ENCODE assay signal across 33 cellular contexts in genomic region chr12:24361860-24362581, GRCh38.
DNase-seq lines count a peak whose midpoint lies in the region; ATAC-seq and TF ChIP-seq lines count a peak whose summit lies in the region.
"Had no signal": no experiment of that assay in that cellular context is flagged by ENCODE, and none has a peak within 500 bp of the region (broad histone marks: within the 10 kb centered on the region; RNA-seq: fewer than 3 reads in every experiment).

No MANE protein-coding gene starts in this region.

- no peak overlapping the region for H3K4me2 ChIP-seq in IMR-90 (ENCODE audit: low read depth, low read length)

- no peaks in the 10 kb centered on the region for H3K36me3 Mint-ChIP-seq in neural crest cell (ENCODE audit: low read depth)
- H3K36me3 Mint-ChIP-seq: CD8-positive, alpha-beta memory T cell; mesothelial cell of epicardium; naive B cell had no signal

- H3K9me1 ChIP-seq in IMR-90 (ENCODE audit: insufficient read depth, low read length) = peaks cover 5% of the 10 kb centered on the region

- H4K20me1 ChIP-seq in IMR-90 (ENCODE audit: insufficient read depth, low read length) = no peaks in the 10 kb centered on the region

- H3K27me3 ChIP-seq in IMR-90 (ENCODE audit: control insufficient read depth, insufficient read depth, low read length) = no peaks in the 10 kb centered on the region
- H3K27me3 ChIP-seq in Peyer's patch = no peaks in the 10 kb centered on the region
- H3K27me3 ChIP-seq in gastrocnemius medialis = no peaks in the 10 kb centered on the region
- H3K27me3 ChIP-seq: BE2C, esophagus squamous epithelium, foreskin keratinocyte, MG63, spleen, tibial nerve had no signal

- in situ Hi-C loops in IMR-90 (cut with MboI; ENCODE audit: low sequenced_read_pairs) (no loop called here), gastrocnemius medialis (cut with MboI; ENCODE audit: low sequenced_read_pairs in 4 of 4) (loop anchor here in 1 of 4 donors (10.0 kb wide), 1 partner anchor 233 kb away; no protein-coding TSS in a partner anchor)

- intact Hi-C loops in IMR-90 (cut with micrococcal nuclease) = loop anchor here (5.0 kb wide), 3 partner anchors 200 to 415 kb away; no protein-coding TSS in a partner anchor
- intact Hi-C loops in gastrocnemius medialis (cut with DNase I; ENCODE audit: low total_unique reads) = no loop called here

- peak overlapping the region; percentile 7; the same call in 1 of the 2 replicates for H4K5ac ChIP-seq in IMR-90 (ENCODE audit: low read depth, low read length)

- no peaks in the 10 kb centered on the region for H3K27me3 Mint-ChIP-seq in neural crest cell (ENCODE audit: low read depth)
- H3K27me3 Mint-ChIP-seq: activated CD4-positive, alpha-beta memory T cell treated with anti-CD3 and anti-CD28 coated beads, Interleukin-2, amount 10 ng/mL, durations not matched to agents 7 days and 5 days; naive B cell had no signal

- H2AK5ac ChIP-seq in IMR-90 (ENCODE audit: low read depth, low read length) = peak overlapping the region; percentile 47; the same call in 1 of the 2 replicates

- no peaks in the 10 kb centered on the region for H3K36me3 ChIP-seq in IMR-90 (ENCODE audit: control insufficient read depth, insufficient read depth, low read length)
- H3K36me3 ChIP-seq in Peyer's patch = no peaks in the 10 kb centered on the region
- no peaks in the 10 kb centered on the region for H3K36me3 ChIP-seq in gastrocnemius medialis
- H3K36me3 ChIP-seq: BE2C, esophagus squamous epithelium, MG63, spleen, tibial nerve had no signal

- no peak for TF ChIP-seq CTCF in IMR-90 (conservative IDR thresholded peaks at IDR 0.05; ENCODE audit: low read depth, low read length)
- no peak for TF ChIP-seq CTCF in neural crest cell (conservative IDR thresholded peaks at IDR 0.05)
- no peak for TF ChIP-seq CTCF in Peyer's patch (IDR thresholded peaks at IDR 0.05)
- TF ChIP-seq CTCF in gastrocnemius medialis (IDR thresholded peaks at IDR 0.05 in 4 of 5, conservative IDR thresholded peaks at IDR 0.05 in 1 of 5) = no peak

- H3K9me3 Mint-ChIP-seq in neural crest cell = no peaks in the 10 kb centered on the region
- H3K9me3 Mint-ChIP-seq: activated CD4-positive, alpha-beta memory T cell treated with anti-CD3 and anti-CD28 coated beads, Interleukin-2, amount 10 ng/mL, durations not matched to agents 7 days and 5 days; CD8-positive, alpha-beta memory T cell; mesothelial cell of epicardium; naive B cell had no signal

- H3K4ac ChIP-seq in IMR-90 (ENCODE audit: low read depth, low read length) = peak overlapping the region; percentile 67

- H3K18ac ChIP-seq in IMR-90 (ENCODE audit: low read depth, low read length) = peak overlapping the region; percentile 48; the same call in 1 of the 2 replicates

- no peak overlapping the region for H3K27ac ChIP-seq in IMR-90 (ENCODE audit: insufficient read depth, low read length)
- no peak overlapping the region for H3K27ac ChIP-seq in Peyer's patch
- no peak overlapping the region for H3K27ac ChIP-seq in gastrocnemius medialis
- H3K27ac ChIP-seq: esophagus squamous epithelium, foreskin keratinocyte, spleen had no signal

- no peak overlapping the region; a peak in 1 of 4 replicates for H4K8ac ChIP-seq in IMR-90 (ENCODE audit: low read depth in 2 of 2, low read length in 2 of 2)

- no peak overlapping the region for H3K4me3 Mint-ChIP-seq in neural crest cell
- H3K4me3 Mint-ChIP-seq: activated CD4-positive, alpha-beta memory T cell treated with anti-CD3 and anti-CD28 coated beads, Interleukin-2, amount 10 ng/mL, durations not matched to agents 7 days and 5 days; CD8-positive, alpha-beta memory T cell; mesothelial cell of epicardium had no signal

- POLR2A ChIA-PET in IMR-90 (lab: Charles Lee; ENCODE audit: unreplicated experiment) = interaction anchor here (0.6 kb wide), 1 partner anchor 343 kb away, joined by 8 read pairs; no protein-coding TSS in a partner anchor

- H2BK20ac ChIP-seq in IMR-90 (ENCODE audit: low read depth, low read length) = peak overlapping the region; percentile 48

- TF ChIP-seq RAD21 in IMR-90 (IDR thresholded peaks at IDR 0.05; ENCODE audit: low read length) = no peak

- CTCF ChIA-PET in IMR-90 (lab: Yijun Ruan, JAX) = no interaction called here

- no peak overlapping the region for H3K9ac ChIP-seq in IMR-90 (ENCODE audit: low read depth, low read length)

- TF ChIP-seq POLR2A in IMR-90 (IDR thresholded peaks at IDR 0.05; ENCODE audit: low read depth, low read length) (no peak), Peyer's patch (IDR thresholded peaks at IDR 0.05) (no peak), gastrocnemius medialis (IDR thresholded peaks at IDR 0.05) (no peak)

- H3K79me1 ChIP-seq in IMR-90 (ENCODE audit: low read depth in 1 of 2, low read length in 2 of 2) = peaks cover 0 to 6% of the 10 kb centered on the region in 2 experiments; a peak in 1 of 4 replicates

- ATAC-seq in GM18907 (IDR thresholded peaks at IDR 0.05; ENCODE audit: unreplicated experiment) (peak; percentile 37), IMR-90 (ENCODE audit: low read depth) (no peak), HG02763 (IDR thresholded peaks at IDR 0.05; ENCODE audit: unreplicated experiment) (no peak), gastrocnemius medialis (no peak)
- ATAC-seq: foreskin keratinocyte, HCT116, Panc1, right cardiac atrium had no signal

- WGBS in IMR-90 (ENCODE audit: extremely low coverage in 2 of 2, insufficient read length in 1 of 2), 2 experiments = 100% methylated on average over 2 of the region's 6 CpGs; no CpG with 5 or more reads in 1 of the 2 experiments

- H4K91ac ChIP-seq in IMR-90 (ENCODE audit: insufficient read depth, low read depth, low read length) = no peak overlapping the region

- dilution Hi-C loops in IMR-90 (cut with HindIII; ENCODE audit: low sequenced_read_pairs, unreplicated experiment) = no loop called here

- H2BK5ac ChIP-seq in IMR-90 (ENCODE audit: low read depth, low read length, poor library complexity, severe bottlenecking) = peak overlapping the region; percentile 24

- H2BK15ac ChIP-seq in IMR-90 (ENCODE audit: low read depth, low read length) = peak overlapping the region; percentile 31; the same call in 2 of the 3 replicates

- H3K14ac ChIP-seq in IMR-90 (replicated peaks; ENCODE audit: low read depth, low read length) = peak overlapping the region; percentile 91

- H3K4me3 ChIP-seq in IMR-90 (ENCODE audit: insufficient read depth, low read depth, low read length) (no peak overlapping the region), Peyer's patch (no peak overlapping the region), gastrocnemius medialis (no peak overlapping the region)
- H3K4me3 ChIP-seq: esophagus squamous epithelium, MG63, spleen, tibial nerve had no signal

- no peak overlapping the region for H2AFZ ChIP-seq in IMR-90 (replicated peaks; ENCODE audit: low read length, poor library complexity)

- H3K9me3 ChIP-seq in IMR-90 (ENCODE audit: control insufficient read depth, insufficient read depth, low read length) (no peaks in the 10 kb centered on the region), Peyer's patch (no peaks in the 10 kb centered on the region), gastrocnemius medialis (no peaks in the 10 kb centered on the region)
- H3K9me3 ChIP-seq: BE2C, esophagus squamous epithelium, MG63, spleen, tibial nerve had no signal

- H3K27ac Mint-ChIP-seq in neural crest cell (ENCODE audit: unreplicated experiment) = peak overlapping the region; percentile 72
- H3K27ac Mint-ChIP-seq: activated CD4-positive, alpha-beta memory T cell treated with anti-CD3 and anti-CD28 coated beads, Interleukin-2, amount 10 ng/mL, durations not matched to agents 7 days and 5 days; CD8-positive, alpha-beta memory T cell; mesothelial cell of epicardium had no signal

- H2BK120ac ChIP-seq in IMR-90 (ENCODE audit: low read depth, low read length) = peak overlapping the region; percentile 35; the same call in 1 of the 2 replicates

- peaks cover 69% of the 10 kb centered on the region for H3K4me1 Mint-ChIP-seq in neural crest cell
- H3K4me1 Mint-ChIP-seq: activated CD4-positive, alpha-beta memory T cell treated with anti-CD3 and anti-CD28 coated beads, Interleukin-2, amount 10 ng/mL, durations not matched to agents 7 days and 5 days; CD8-positive, alpha-beta memory T cell had no signal

- DNase-seq in IMR-90 = no peak
- DNase-seq in NCI-H345 treated with DMSO at 0.1 percent for 48 hours (lab: John Stamatoyannopoulos, UW; ENCODE audit: unreplicated experiment) = peak; percentile 38
- DNase-seq in neural crest cell (ENCODE audit: low read depth, low spot score) = no peak
- DNase-seq in Peyer's patch = no peak
- no peak for DNase-seq in gastrocnemius medialis
- no peak for DNase-seq in globus pallidus (ENCODE audit: low spot score)
- DNase-seq: activated CD4-positive, alpha-beta memory T cell treated with anti-CD3 and anti-CD28 coated beads, Interleukin-2, amount 10 ng/mL, durations not matched to agents 7 days and 5 days; activated CD4-positive, CD25-positive, alpha-beta regulatory T cell treated with anti-CD3 and anti-CD28 coated beads, Interleukin-2, amount 50 U/mL, for 72 hours; activated CD8-positive, alpha-beta memory T cell treated with anti-CD3 and anti-CD28 coated beads, Interleukin-2, amount 50 U/mL, for 4 hours; activated naive CD4-positive, alpha-beta T cell; BE2C; CD8-positive, alpha-beta memory T cell; central memory CD4-positive, alpha-beta T cell; DMS 273 treated with DMSO at 0.1 percent for 48 hours; esophagus squamous epithelium; foreskin keratinocyte; KBM-7; kidney; MG63; naive B cell; NCI-H1417 treated with DMSO at 0.1 percent for 48 hours; NCI-H2029 treated with DMSO at 0.1 percent for 48 hours; NCI-H446 treated with DMSO at 0.1 percent for 48 hours; right cardiac atrium; SHP77 treated with DMSO at 0.1 percent for 48 hours; spleen; stimulated activated CD8-positive, alpha-beta memory T cell treated with anti-CD3 and anti-CD28 coated beads, Interleukin-4, amount 100 ng/mL, for 48 hours had no signal

- no peak overlapping the region for H3K56ac ChIP-seq in IMR-90 (ENCODE audit: extremely low read depth, insufficient read depth, low read length)

- H3K4me1 ChIP-seq in IMR-90 (ENCODE audit: control insufficient read depth, insufficient read depth, low read length) = peaks cover 6% of the 10 kb centered on the region
- no peaks in the 10 kb centered on the region for H3K4me1 ChIP-seq in Peyer's patch
- H3K4me1 ChIP-seq in gastrocnemius medialis = no peaks in the 10 kb centered on the region
- H3K4me1 ChIP-seq: BE2C, foreskin keratinocyte had no signal

- BruUV-seq in IMR-90 (replicated peaks; lab: Mats Ljungman, UMichigan) = no TSS peak

- peak overlapping the region; percentile 52; the same call in 1 of the 2 replicates for H3K23ac ChIP-seq in IMR-90 (ENCODE audit: low read depth, low read length)

- no peak overlapping the region for H2AK9ac ChIP-seq in IMR-90 (replicated peaks; ENCODE audit: low read depth, low read length, poor library complexity)

TF ChIP-seq in IMR-90, 13 proteins besides CTCF, POLR2A, EP300 and RAD21 (continues in another document):
- TF ChIP-seq RFX5 (IDR thresholded peaks at IDR 0.05; ENCODE audit: low read depth, low read length) = no peak
